Comparison of ENCODE assay signal across 10 cellular contexts in the genomic region with DNA sequence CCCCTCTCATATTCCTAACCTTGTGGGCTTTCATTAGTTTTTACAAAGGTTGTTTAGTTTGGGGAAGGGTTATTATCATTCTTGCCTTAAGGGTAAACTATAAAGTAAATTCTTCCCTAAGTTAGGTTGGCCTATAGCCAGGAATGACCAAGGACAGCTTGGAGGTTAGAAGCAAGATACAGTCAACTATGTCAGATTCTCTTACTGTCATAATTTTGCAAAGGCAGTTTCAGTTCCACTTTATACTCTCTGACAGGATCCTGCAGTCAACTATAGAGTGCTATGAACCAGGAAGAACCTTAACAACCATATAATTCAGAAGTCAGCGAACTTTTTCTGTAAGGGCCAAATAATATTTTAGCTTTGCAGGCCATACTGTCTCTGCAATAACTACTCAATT.
DNase-seq lines count a peak whose midpoint lies in the region; ATAC-seq lines count a peak whose summit lies in the region.
"Had no signal": no experiment of that assay in that cellular context is flagged by ENCODE, and none has a peak within 500 bp of the region (broad histone marks: within the 10 kb centered on the region; RNA-seq: fewer than 3 reads in every experiment).

No MANE protein-coding gene starts in this region.

- no peaks in the 10 kb centered on the region for H3K9me3 Mint-ChIP-seq in stimulated activated effector memory CD8-positive, alpha-beta T cell treated with anti-CD3 and anti-CD28 coated beads, Interleukin-12 subunit alpha, Interleukin-12 subunit beta, amount 100 ng/mL, for 72 hours

- no peak overlapping the region for H3K4me3 Mint-ChIP-seq in stimulated activated effector memory CD8-positive, alpha-beta T cell treated with anti-CD3 and anti-CD28 coated beads, Interleukin-12 subunit alpha, Interleukin-12 subunit beta, amount 100 ng/mL, for 72 hours

- H3K27ac Mint-ChIP-seq in stimulated activated effector memory CD8-positive, alpha-beta T cell treated with anti-CD3 and anti-CD28 coated beads, Interleukin-12 subunit alpha, Interleukin-12 subunit beta, amount 100 ng/mL, for 72 hours: no peak overlapping the region

- ATAC-seq in HG02678 (IDR thresholded peaks at IDR 0.05; ENCODE audit: unreplicated experiment) (peak; percentile 100), HG03558 (IDR thresholded peaks at IDR 0.05; ENCODE audit: extremely low read depth, unreplicated experiment) (peak; percentile 100)
- peak; percentile 34 for ATAC-seq in stimulated activated effector memory CD8-positive, alpha-beta T cell treated with anti-CD3 and anti-CD28 coated beads, Interleukin-12 subunit alpha, Interleukin-12 subunit beta, amount 100 ng/mL, for 72 hours

- no peaks in the 10 kb centered on the region for H3K4me1 Mint-ChIP-seq in stimulated activated effector memory CD8-positive, alpha-beta T cell treated with anti-CD3 and anti-CD28 coated beads, Interleukin-12 subunit alpha, Interleukin-12 subunit beta, amount 100 ng/mL, for 72 hours

- DNase-seq in GM19238 (ENCODE audit: insufficient read length, low spot score): peak; percentile 5
- DNase-seq in stimulated activated effector memory CD8-positive, alpha-beta T cell treated with anti-CD3 and anti-CD28 coated beads, Interleukin-12 subunit alpha, Interleukin-12 subunit beta, amount 100 ng/mL, for 72 hours (ENCODE audit: low spot score in 2 of 2): no peak
- DNase-seq in activated T-cell treated with anti-CD3 and anti-CD28 coated beads, Interleukin-2, amount 50 U/mL, for 1 hour: no peak
- no peak for DNase-seq in activated effector memory CD4-positive, alpha-beta T cell treated with anti-CD3 and anti-CD28 coated beads, Interleukin-2, amount 50 U/mL, for 16 hours
- DNase-seq in NCI-H2196 treated with DMSO at 0.1 percent for 48 hours (lab: John Stamatoyannopoulos, UW; ENCODE audit: unreplicated experiment): no peak
- DNase-seq: aorta, mesendoderm, NCI-H69 had no signal

- H3K36me3 Mint-ChIP-seq in stimulated activated effector memory CD8-positive, alpha-beta T cell treated with anti-CD3 and anti-CD28 coated beads, Interleukin-12 subunit alpha, Interleukin-12 subunit beta, amount 100 ng/mL, for 72 hours: no peaks in the 10 kb centered on the region

Comparison
In these comparisons a context has a peak if more than half of its experiments do, and no peak if none do; other contexts are left out.
1. ATAC-seq: peak in every context shown above with its lines; median percentile 100 in HG02678; 100 in HG03558; 34 in stimulated activated effector memory CD8-positive, alpha-beta T cell treated with anti-CD3 and anti-CD28 coated beads, Interleukin-12 subunit alpha, Interleukin-12 subunit beta, amount 100 ng/mL, for 72 hours.